1 cellular context compared by ENCODE assay signal in the genomic region with DNA sequence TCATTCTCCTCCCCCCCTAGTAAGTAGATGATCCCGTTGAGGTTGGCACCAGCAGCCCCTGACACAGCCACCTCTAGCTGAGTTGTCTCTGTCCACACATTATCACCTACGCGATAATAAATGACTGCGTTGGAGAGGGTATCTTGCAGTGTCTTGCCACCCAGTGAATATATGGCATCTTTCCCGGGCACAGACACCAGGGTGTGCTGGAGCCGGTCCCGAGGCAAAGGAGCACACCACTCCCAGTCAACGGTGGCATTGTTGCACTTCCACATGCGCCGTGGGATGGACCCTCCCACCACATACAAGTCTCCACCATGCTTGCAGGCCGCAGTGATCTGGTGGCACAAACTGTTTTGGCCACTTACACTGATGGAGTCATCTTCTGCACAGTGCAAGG.
TF ChIP-seq lines count a peak whose summit lies in the region.

No MANE protein-coding gene starts in this region.

TF ChIP-seq in GM12878, 131 proteins besides CTCF, POLR2A, EP300 and RAD21:
- no peak for TF ChIP-seq CEBPB (IDR thresholded peaks at IDR 0.05; ENCODE audit: borderline replicate concordance in 1 of 2, low read depth in 2 of 2, low read length in 2 of 2)
